Comparison of ENCODE assay signal across 8 cellular contexts in genomic region chrX:41922694-41923171, GRCh38. TPM values are rescaled to one million over a fixed set of nuclear protein-coding genes. Genes with fewer than 3 reads are reported as not detected.
A peak's percentile ranks its signal among the peaks of the same experiment; 100 is the strongest.
DNase-seq lines count a peak whose midpoint lies in the region; ATAC-seq, FAIRE-seq and TF ChIP-seq lines count a peak whose summit lies in the region.

No MANE protein-coding gene starts in this region.

- peak overlapping the region; percentile 70 for H3K4me2 ChIP-seq in PC-9
- peak overlapping the region; percentile 66 for H3K4me2 ChIP-seq in K562 (ENCODE audit: insufficient read depth, low read length)
- H3K4me2 ChIP-seq in skeletal muscle satellite cell (ENCODE audit: low read length), result peak overlapping the region; percentile 80

- POLR2A ChIA-PET in PC-9 (lab: Charles Lee; ENCODE audit: unreplicated experiment) (no interaction called here), K562 (lab: Yijun Ruan, JAX) (interaction anchor here (0.6 kb wide), 1 partner anchor 16 kb away, joined by 4 read pairs; no protein-coding TSS in a partner anchor)

- in situ Hi-C loops in K562 (cut with MboI), result no loop called here

- H3K9me2 ChIP-seq in PC-9 (ENCODE audit: insufficient read depth), result no peaks in the 10 kb centered on the region

- no peaks in the 10 kb centered on the region for H3K4me1 ChIP-seq in PC-9 (replicated peaks; ENCODE audit: insufficient read depth)
- H3K4me1 ChIP-seq in K562 (replicated peaks in 1 of 2; ENCODE audit: control insufficient read depth in 2 of 2, insufficient read depth in 2 of 2, low read length in 2 of 2), result peaks cover 0 to 13% of the 10 kb centered on the region in 2 experiments; a peak in 3 of 5 replicates
- peaks cover 3% of the 10 kb centered on the region for H3K4me1 ChIP-seq in iPS-20b (ENCODE audit: insufficient read depth, low read length)
- H3K4me1 ChIP-seq in skeletal muscle satellite cell (ENCODE audit: control insufficient read depth, insufficient read depth, low read length), result no peaks in the 10 kb centered on the region

- no peaks in the 10 kb centered on the region for H3K36me3 ChIP-seq in PC-9 (ENCODE audit: low read depth)
- no peaks in the 10 kb centered on the region for H3K36me3 ChIP-seq in K562 (ENCODE audit: control insufficient read depth, insufficient read depth, low read length)
- no peaks in the 10 kb centered on the region for H3K36me3 ChIP-seq in iPS-20b (ENCODE audit: insufficient read depth, low read depth, low read length)
- H3K36me3 ChIP-seq in skeletal muscle satellite cell (ENCODE audit: insufficient read depth, low read length), result no peaks in the 10 kb centered on the region

- TF ChIP-seq EP300 in K562 (IDR thresholded peaks at IDR 0.05; ENCODE audit: low read length), result no peak

- BruUV-seq in PC-9 (replicated peaks; lab: Mats Ljungman, UMichigan) (no TSS peak), K562 (replicated peaks; lab: Mats Ljungman, UMichigan) (no TSS peak)

- H2AFZ ChIP-seq in PC-9, result 0 out of 2 replicates have a peak overlapping the region, but pooled peaks have one; percentile 64
- peak overlapping the region; percentile 76 for H2AFZ ChIP-seq in K562 (ENCODE audit: low read depth, low read length)

- H3K9ac ChIP-seq in K562 (ENCODE audit: insufficient read depth in 1 of 2, low read depth in 2 of 2, low read length in 2 of 2) (peak overlapping the region; percentile 22 to 90; a peak in 2 of 4 replicates), iPS-20b (ENCODE audit: low read depth, low read length) (peak overlapping the region; percentile 78), skeletal muscle satellite cell (ENCODE audit: low read depth, low read length) (peak overlapping the region; percentile 76)

- WGBS in K562 (ENCODE audit: insufficient coverage, low coverage, missing lambda C conversion rate), result 4% methylated on average over 12 of the region's 42 CpGs

- no peak for TF ChIP-seq RAD21 in K562 (CRISPR knock-in tag; conservative IDR thresholded peaks at IDR 0.05 in 1 of 2, IDR thresholded peaks at IDR 0.05 in 1 of 2)

- H3K27me3 ChIP-seq in PC-9 (ENCODE audit: insufficient read depth, low read depth) (no peaks in the 10 kb centered on the region), K562 (ENCODE audit: control insufficient read depth in 2 of 2, insufficient read depth in 2 of 2, low read length in 2 of 2) (no peaks in the 10 kb centered on the region), iPS-20b (ENCODE audit: insufficient read depth, low read length) (peaks cover 8% of the 10 kb centered on the region; the same call in 1 of the 2 replicates), skeletal muscle satellite cell (ENCODE audit: control insufficient read depth, insufficient read depth, low read length) (peaks cover 4% of the 10 kb centered on the region)

- FAIRE-seq in K562 (lab: Jason Lieb, UNC), result no peak

- H3K4me3 ChIP-seq in PC-9 (peak overlapping the region; percentile 57), K562 (peak overlapping the region; percentile 49), iPS-20b (ENCODE audit: low read length) (peak overlapping the region; percentile 92), skeletal muscle satellite cell (ENCODE audit: low read length) (peak overlapping the region; percentile 84)

- H4K20me1 ChIP-seq in PC-9 (ENCODE audit: insufficient read depth) (no peaks in the 10 kb centered on the region), K562 (replicated peaks; ENCODE audit: control insufficient read depth, insufficient read depth, low read length) (no peaks in the 10 kb centered on the region)

- intact Hi-C loops in PC-9 (cut with micrococcal nuclease; ENCODE audit: unreplicated experiment), result loop anchor here (10.0 kb wide), 1 partner anchor 128 kb away; no protein-coding TSS in a partner anchor
- intact Hi-C loops in K562 (cut with micrococcal nuclease), result no loop called here

- no peaks in the 10 kb centered on the region for H3K9me1 ChIP-seq in K562 (ENCODE audit: control insufficient read depth, insufficient read depth, low read length)

- ATAC-seq in HG03025 (IDR thresholded peaks at IDR 0.05; ENCODE audit: low FRiP score, unreplicated experiment), result peak; percentile 16
- no peak for ATAC-seq in K562

- no peak for TF ChIP-seq POLR2A in K562 (conservative IDR thresholded peaks at IDR 0.05)

- TF ChIP-seq CTCF in PC-9 (conservative IDR thresholded peaks at IDR 0.05), result no peak
- TF ChIP-seq CTCF in K562 (IDR thresholded peaks at IDR 0.05 in 2 of 3, conservative IDR thresholded peaks at IDR 0.05 in 1 of 3; ENCODE audit: insufficient read depth in 2 of 3, low read depth in 1 of 3, low read length in 3 of 3), result no peak

- DNase-seq in NCI-H1105 treated with DMSO at 0.1 percent for 48 hours (lab: John Stamatoyannopoulos, UW) (peak; percentile 15), NCI-H1105 (lab: John Stamatoyannopoulos, UW) (no peak), PC-9 (no peak), K562 (ENCODE audit: extremely low read depth in 1 of 4, low spot score in 3 of 4) (peak in 3 of 4 experiments; percentile 8 to 22 (median 14)), NCI-H187 (lab: John Stamatoyannopoulos, UW) (no peak)

- H3K9me3 ChIP-seq in PC-9 (ENCODE audit: insufficient read depth, low read depth) (no peaks in the 10 kb centered on the region), K562 (replicated peaks; ENCODE audit: control insufficient read depth, insufficient read depth, low read depth, low read length) (no peaks in the 10 kb centered on the region), iPS-20b (ENCODE audit: insufficient read depth, low read depth, low read length) (no peaks in the 10 kb centered on the region), skeletal muscle satellite cell (replicated peaks; ENCODE audit: low read length) (no peaks in the 10 kb centered on the region)

- no peaks in the 10 kb centered on the region for H3F3A ChIP-seq in PC-9 (ENCODE audit: insufficient read depth, low read depth)

- H3K79me2 ChIP-seq in PC-9 (ENCODE audit: low read depth), result peaks cover 35% of the 10 kb centered on the region
- no peaks in the 10 kb centered on the region; the same call in 2 of the 3 replicates for H3K79me2 ChIP-seq in K562 (ENCODE audit: control insufficient read depth, insufficient read depth, low read length)

- CTCF ChIA-PET in PC-9 (lab: Charles Lee) (interaction anchor here (0.7 kb wide), 1 partner anchor 18 kb away, joined by 3 read pairs; no protein-coding TSS in a partner anchor), K562 (lab: Yijun Ruan, JAX; ENCODE audit: low intra/inter-chr PET ratio) (no interaction called here)

- H3K27ac ChIP-seq in PC-9, result no peak overlapping the region
- no peak overlapping the region for H3K27ac ChIP-seq in K562 (ENCODE audit: extremely low read depth, low read depth, low read length)
- H3K27ac ChIP-seq in iPS-20b (ENCODE audit: low read length), result no peak overlapping the region

TF ChIP-seq in K562, 482 proteins besides CTCF, POLR2A, EP300 and RAD21:
- TF ChIP-seq ATF1 (CRISPR knock-in tag; IDR thresholded peaks at IDR 0.05) (no peak), ATF1 (tag; IDR thresholded peaks at IDR 0.05) (no peak), ZNF324 (CRISPR knock-in tag; IDR thresholded peaks at IDR 0.05) (no peak), KDM1A (IDR thresholded peaks at IDR 0.05) (no peak), SNIP1 (IDR thresholded peaks at IDR 0.05; ENCODE audit: low read depth) (no peak), NCOR1 (IDR thresholded peaks at IDR 0.05) (no peak), ZBTB7A (IDR thresholded peaks at IDR 0.05; ENCODE audit: borderline replicate concordance, control insufficient read depth, low read depth, low read length) (0 out of 2 replicates have a peak, but pooled peaks have one; percentile 8), SAFB (IDR thresholded peaks at IDR 0.05; ENCODE audit: borderline replicate concordance, low read depth, low read length) (0 out of 2 replicates have a peak, but pooled peaks have one; percentile 17)

RNA-seq across cellular contexts. Expression of gene CASK, which starts 0.6 kb away (rescaled TPM):
- 25.9 and 29.4 TPM in 2 replicates for total RNA-seq in PC-9 (2021)
- total RNA-seq in K562 (2011; cell fraction: chromatin; rRNA removed; ENCODE audit: low replicate concordance), result 7.2 and 10.1 TPM in 2 replicates
- 3.0 and 4.3 TPM in 2 replicates for total RNA-seq in K562 (2011; cell fraction: nucleolus; rRNA removed)
- total RNA-seq in K562 (2011; cell fraction: nucleoplasm; rRNA removed), result 5.0 and 5.8 TPM in 2 replicates
- 2.4 and 5.4 TPM in 2 replicates for total RNA-seq in K562 (2014; rRNA removed)
- 6.3 TPM in 2 replicates for total RNA-seq in K562 (2014; rRNA removed; fragmentation: Illumina TruSeq; extraction: Trizol)
- 4.9 and 5.3 TPM in 2 replicates for total RNA-seq in K562 (2015; rRNA removed; fragmentation: Illumina TruSeq; extraction: Trizol)
- total RNA-seq in K562 (2021), result 5.7 and 7.4 TPM in 2 replicates
- 1.9 and 5.2 TPM in 2 replicates for polyA plus RNA-seq in K562 (2011; rRNA removed)
- 1.3 TPM in 2 replicates for polyA plus RNA-seq in K562 (2011; cell fraction: cytosol; rRNA removed)
- polyA plus RNA-seq in K562 (2011; cell fraction: nucleus; rRNA removed), result 1.4 and 1.7 TPM in 2 replicates
- polyA plus RNA-seq in K562 (2012), result 4.7 and 5.2 TPM in 2 replicates
- 2.6 and 3.1 TPM in 2 replicates for polyA plus RNA-seq in K562 (2014; fragmentation: Illumina TruSeq; extraction: Trizol)
- polyA plus RNA-seq in K562 (2014; fragmentation: Nextera tagmentation; extraction: Ambion mirVana), result 1 to 10 TPM; 1.3 to 1.5 TPM
- polyA plus RNA-seq in K562 (2014; rRNA removed), result 2.3 and 3.8 TPM in 2 replicates
- 4.0 and 9.8 TPM in 2 replicates for polyA minus RNA-seq in K562 (2011; rRNA and poly(A)+ RNA removed)
- polyA minus RNA-seq in K562 (2011; cell fraction: cytosol; rRNA and poly(A)+ RNA removed), result 1.6 and 9.1 TPM in 2 replicates
- polyA minus RNA-seq in K562 (2011; cell fraction: nucleus; rRNA and poly(A)+ RNA removed), result 2.2 and 5.4 TPM in 2 replicates
- total RNA-seq in skeletal muscle satellite cell (2012; rRNA removed), result 24.7 and 30.7 TPM in 2 replicates

Comparison
In these comparisons a context has a peak if more than half of its experiments do, and no peak if none do; other contexts are left out.
1. DNase-seq: peak in NCI-H1105 treated with DMSO at 0.1 percent for 48 hours (single experiment) and K562 (3 of 4); none in NCI-H1105 (single experiment), PC-9 (0 of 2) and NCI-H187 (0 of 2).
2. Peak in every context shown above with its lines, with median percentiles within 50 percentile points of each other: H3K4me2 ChIP-seq, H3K4me3 ChIP-seq and H3K9ac ChIP-seq.